11 cellular contexts compared by ENCODE assay signal in the genomic region with DNA sequence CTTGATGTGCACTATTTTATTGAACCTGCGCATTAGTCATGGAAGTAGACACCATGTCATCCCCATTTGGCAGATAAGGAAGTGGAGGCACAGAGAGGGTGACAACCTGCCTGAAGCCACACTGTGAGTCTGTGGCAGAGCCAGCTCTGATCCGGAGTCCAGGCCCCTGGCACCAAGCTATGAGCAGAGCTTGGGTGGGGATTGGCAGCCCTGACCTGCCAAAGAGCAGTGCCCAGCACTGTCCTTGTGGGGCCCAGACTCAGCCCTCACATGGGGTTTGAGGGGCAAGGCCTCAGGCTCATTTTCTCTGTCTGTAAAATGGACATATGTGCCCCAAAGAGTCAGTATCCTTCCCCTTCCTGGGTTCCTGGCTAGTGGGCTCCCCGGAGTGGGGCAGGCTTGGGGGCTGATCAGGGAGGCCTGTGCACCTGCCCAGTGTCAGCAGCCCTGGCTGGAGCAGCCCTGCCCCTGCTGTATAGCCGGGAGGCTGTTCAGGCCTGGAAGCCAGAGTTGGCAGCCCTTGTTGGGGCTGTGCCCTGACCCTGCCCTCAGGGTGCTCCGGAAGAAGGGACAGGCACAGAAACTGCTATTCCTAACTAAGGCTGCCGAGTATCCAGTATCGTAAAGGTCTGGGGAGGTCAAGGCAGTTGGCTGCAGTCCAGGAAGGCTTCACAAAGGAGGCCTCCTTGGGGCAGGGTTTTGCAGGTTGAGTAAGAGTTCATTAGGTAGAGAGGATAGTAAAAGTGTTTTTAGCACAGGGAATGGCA. TPM values are rescaled to one million over a fixed set of nuclear protein-coding genes. Genes with fewer than 3 reads are reported as not detected.
A peak's percentile ranks its signal among the peaks of the same experiment; 100 is the strongest.
DNase-seq lines count a peak whose midpoint lies in the region; ATAC-seq and TF ChIP-seq lines count a peak whose summit lies in the region.
"Had no signal": no experiment of that assay in that cellular context is flagged by ENCODE, and none has a peak within 500 bp of the region (broad histone marks: within the 10 kb centered on the region; RNA-seq: fewer than 3 reads in every experiment).

No MANE protein-coding gene starts in this region.

- no peak overlapping the region for H3K4me3 Mint-ChIP-seq in mesothelial cell of epicardium

- H3K4me1 ChIP-seq in esophagus squamous epithelium (peaks cover 6 to 41% (median 20%) of the 10 kb centered on the region in 3 donors), upper lobe of left lung (peaks cover 33 to 39% (median 35%) of the 10 kb centered on the region in 4 donors)

- peaks cover 45% of the 10 kb centered on the region for H3K4me1 Mint-ChIP-seq in mesothelial cell of epicardium

- DNase-seq in RPMI7951 (ENCODE audit: low read depth) = peak; percentile 87
- DNase-seq in esophagus squamous epithelium (lab: John Stamatoyannopoulos, UW) = no peak
- DNase-seq in mesothelial cell of epicardium (ENCODE audit: low spot score in 2 of 2, unreplicated experiment in 2 of 2) = no peak
- peak in 1 of 2 donors; percentile 20 for DNase-seq in upper lobe of left lung
- no peak for DNase-seq in stimulated activated CD8-positive, alpha-beta memory T cell treated with anti-CD3 and anti-CD28 coated beads, Interleukin-4, amount 100 ng/mL, for 48 hours
- no peak for DNase-seq in GM13976 (ENCODE audit: low spot score)
- DNase-seq: NK-92 treated with Interleukin-12 subunit alpha and Interleukin-12 subunit beta, amount 100 ng/mL, for 24 hours; stimulated activated CD4-positive, alpha-beta T cell treated with anti-CD3 and anti-CD28 coated beads, Interleukin-12 subunit alpha, Interleukin-12 subunit beta, amount 100 ng/mL, for 4 hours; stimulated activated naive CD4-positive, alpha-beta T cell treated with Interleukin-2 at 50 U/mL for 16 hours had no signal

- peaks cover 0 to 19% (median 0%) of the 10 kb centered on the region in 3 donors for H3K36me3 ChIP-seq in esophagus squamous epithelium
- peaks cover 0 to 31% (median 14%) of the 10 kb centered on the region in 4 donors for H3K36me3 ChIP-seq in upper lobe of left lung

- ATAC-seq in upper lobe of left lung (ENCODE audit: low FRiP score in 2 of 2) = peak in 1 of 2 donors; percentile 23
- no peak for ATAC-seq in HG02870 (IDR thresholded peaks at IDR 0.05; ENCODE audit: unreplicated experiment)
- ATAC-seq in GM18867 (IDR thresholded peaks at IDR 0.05; ENCODE audit: unreplicated experiment) = no peak

- H3K4me3 ChIP-seq in esophagus squamous epithelium (no peak overlapping the region), upper lobe of left lung (no peak overlapping the region)

- H3K27me3 Mint-ChIP-seq in mesothelial cell of epicardium (ENCODE audit: low read depth) = no peaks in the 10 kb centered on the region

- peak overlapping the region; percentile 15 to 81 (median 72) for H3K27ac ChIP-seq in esophagus squamous epithelium
- peak overlapping the region; percentile 64 to 87 (median 78) for H3K27ac ChIP-seq in upper lobe of left lung

- H3K9me3 ChIP-seq in esophagus squamous epithelium (no peaks in the 10 kb centered on the region), upper lobe of left lung (no peaks in the 10 kb centered on the region)

- no peaks in the 10 kb centered on the region for H3K9me3 Mint-ChIP-seq in mesothelial cell of epicardium

- WGBS in esophagus squamous epithelium, 2 donors = 80 to 84% methylated on average over 1 to 5 of the region's 7 CpGs
- WGBS in upper lobe of left lung, 2 donors = 73 to 80% methylated on average over 3 to 7 of the region's 7 CpGs

- H3K27me3 ChIP-seq in esophagus squamous epithelium = no peaks in the 10 kb centered on the region
- H3K27me3 ChIP-seq in upper lobe of left lung = no peaks in the 10 kb centered on the region

- TF ChIP-seq POLR2A in esophagus squamous epithelium (IDR thresholded peaks at IDR 0.05) = no peak
- TF ChIP-seq POLR2A in upper lobe of left lung (IDR thresholded peaks at IDR 0.05) = no peak

- H3K36me3 Mint-ChIP-seq in mesothelial cell of epicardium = no peaks in the 10 kb centered on the region

- in situ Hi-C loops in GM13976 (cut with MboI; ENCODE audit: low sequenced_read_pairs, unreplicated experiment) = no loop called here

- TF ChIP-seq EP300 in upper lobe of left lung (IDR thresholded peaks at IDR 0.05) = no peak

- H3K27ac Mint-ChIP-seq in mesothelial cell of epicardium = peak overlapping the region; percentile 71

- TF ChIP-seq CTCF in esophagus squamous epithelium (IDR thresholded peaks at IDR 0.05) (no peak), mesothelial cell of epicardium (IDR thresholded peaks at IDR 0.05; ENCODE audit: unreplicated experiment) (no peak), upper lobe of left lung (IDR thresholded peaks at IDR 0.05) (no peak), GM13976 (IDR thresholded peaks at IDR 0.05; ENCODE audit: borderline replicate concordance, control extremely low read depth, extremely low read depth, insufficient read depth, missing control alignments) (no peak)

- intact Hi-C loops in esophagus squamous epithelium (cut with DNase I) = no loop called here

RNA-seq across cellular contexts. Expression of gene TGM2, which starts 38.7 kb away (rescaled TPM):
- 650 and 793 TPM in 2 replicates for total RNA-seq in RPMI7951 (2014; rRNA removed; shearing (Covaris generic))
- total RNA-seq in esophagus squamous epithelium = 10 to 100 TPM in 2 of 4 donors, 1 to 10 TPM in 2; 2.8 to 33.2 (median 11.5) TPM
- 32.4 to 35.7 TPM (median 35.3 TPM) in 3 replicates for total RNA-seq in mesothelial cell of epicardium
- 100 to 1,000 TPM in 5 of 6 donors, 10 to 100 TPM in 1; 98.7 to 469 (median 290) TPM for total RNA-seq in upper lobe of left lung
